Comparison of ENCODE assay signal across 11 cellular contexts in the genomic region with DNA sequence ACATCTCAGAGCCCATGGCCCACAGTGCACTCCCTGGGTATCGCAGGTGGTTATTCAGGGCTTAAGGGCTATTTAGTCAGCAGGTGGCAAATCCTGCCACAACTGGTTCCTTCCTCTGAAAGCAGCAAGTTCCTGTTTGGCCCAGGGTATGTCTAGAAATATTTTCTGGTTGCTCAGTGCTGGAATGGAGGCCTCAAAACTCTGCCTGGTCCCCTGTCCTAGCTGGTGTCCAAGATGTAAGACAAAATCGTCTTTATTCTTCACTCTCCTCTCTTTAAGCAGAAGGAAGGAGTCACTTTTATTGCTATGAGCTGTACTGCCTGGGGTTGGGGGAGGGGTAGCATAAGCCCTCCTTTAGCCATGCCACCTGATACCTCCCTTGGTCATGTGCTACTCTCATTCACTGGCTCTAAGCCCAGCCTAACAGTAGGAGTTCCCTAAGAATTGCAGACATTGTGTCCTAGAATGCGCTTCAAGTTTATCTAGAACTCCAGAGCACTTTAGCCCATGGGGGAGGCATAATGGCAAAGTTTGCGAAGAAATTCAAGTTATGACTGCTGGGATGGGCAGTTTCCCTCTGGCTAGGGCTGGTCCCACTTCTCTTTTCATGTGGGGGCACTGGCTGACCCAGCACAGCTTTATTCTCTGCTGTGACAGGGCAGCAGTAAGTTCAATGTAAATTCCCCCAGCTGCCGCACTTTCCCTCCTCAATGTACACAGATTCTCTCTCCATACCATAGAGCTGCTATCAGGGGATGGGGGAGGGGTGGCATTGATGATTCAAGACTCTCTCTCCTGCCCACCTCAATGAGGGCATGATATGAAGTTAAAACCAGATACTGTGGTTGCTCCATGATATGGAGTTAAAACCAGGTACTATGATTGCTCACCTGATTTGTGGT. TPM values are rescaled to one million over a fixed set of nuclear protein-coding genes. Genes with fewer than 3 reads are reported as not detected.
DNase-seq lines count a peak whose midpoint lies in the region; ATAC-seq, FAIRE-seq and TF ChIP-seq lines count a peak whose summit lies in the region.
"Had no signal": no experiment of that assay in that cellular context is flagged by ENCODE, and none has a peak within 500 bp of the region (broad histone marks: within the 10 kb centered on the region; RNA-seq: fewer than 3 reads in every experiment).

No MANE protein-coding gene starts in this region.

- intact Hi-C loops in kidney (cut with DNase I) (no loop called here), head of caudate nucleus (cut with DNase I) (no loop called here)

- in situ Hi-C loops in KBM-7 (cut with MboI; ENCODE audit: low pct_unique_long_range_greater_than_20kb, low sequenced_read_pairs): no loop called here

- ATAC-seq in HG03108 (IDR thresholded peaks at IDR 0.05; ENCODE audit: unreplicated experiment): no peak

- no peak overlapping the region for H3K4me2 ChIP-seq in hepatocyte

- H3K4me1 ChIP-seq in hepatocyte (ENCODE audit: insufficient read depth) (no peaks in the 10 kb centered on the region), kidney (ENCODE audit: control insufficient read depth in 1 of 2, insufficient read depth in 1 of 2, low read depth in 1 of 2, low read length in 2 of 2) (no peaks in the 10 kb centered on the region)

- WGBS in hepatocyte (ENCODE audit: low lambda C conversion rate, missing lambda C conversion rate): 81% methylated on average over 5 of the region's 5 CpGs

- no peak for FAIRE-seq in kidney (lab: Jason Lieb, UNC)
- FAIRE-seq in RCC 7860 (lab: Jason Lieb, UNC): no peak
- FAIRE-seq: TTC549 had no signal

- DNase-seq in COLO668 (lab: John Stamatoyannopoulos, UW; ENCODE audit: unreplicated experiment) (peak; percentile 82), KBM-7 (peak; percentile 66), RPMI8226 (peak; percentile 46), hepatocyte (ENCODE audit: low spot score) (peak; percentile 55), kidney (no peak), RCC 7860 (ENCODE audit: low spot score) (no peak), head of caudate nucleus (no peak)
- DNase-seq: Caco-2; stimulated activated CD4-positive, alpha-beta T cell treated with anti-CD3 and anti-CD28 coated beads, Interleukin-4, amount 100 ng/mL, for 1 hour had no signal

- H3K9me3 ChIP-seq in hepatocyte (ENCODE audit: low read depth) (no peaks in the 10 kb centered on the region), kidney (ENCODE audit: control insufficient read depth in 1 of 2, low read length in 2 of 2) (peaks cover 0 to 2% of the 10 kb centered on the region in 2 donors)

- H3K4me3 ChIP-seq in hepatocyte: no peak overlapping the region
- H3K4me3 ChIP-seq in kidney (ENCODE audit: low read length in 2 of 2): no peak overlapping the region

- TF ChIP-seq CTCF in hepatocyte (IDR thresholded peaks at IDR 0.05; ENCODE audit: poor library complexity) (no peak), kidney (IDR thresholded peaks at IDR 0.05; ENCODE audit: borderline replicate concordance, extremely low read depth, insufficient read depth) (no peak)

- H4K20me1 ChIP-seq in hepatocyte (ENCODE audit: insufficient read depth, poor library complexity, severe bottlenecking): no peaks in the 10 kb centered on the region

- no peak overlapping the region for H3K9ac ChIP-seq in kidney (ENCODE audit: low read length in 2 of 2)

- H3K36me3 ChIP-seq in hepatocyte (replicated peaks; ENCODE audit: insufficient read depth, low read depth): no peaks in the 10 kb centered on the region
- H3K36me3 ChIP-seq in kidney (ENCODE audit: control insufficient read depth in 1 of 2, insufficient read depth in 2 of 2, low read length in 2 of 2): no peaks in the 10 kb centered on the region

- H3K27ac ChIP-seq in hepatocyte: no peak overlapping the region
- no peak overlapping the region for H3K27ac ChIP-seq in kidney (ENCODE audit: low read depth in 2 of 2, low read length in 2 of 2)

- H3K79me2 ChIP-seq in hepatocyte: no peaks in the 10 kb centered on the region

- no peaks in the 10 kb centered on the region for H3K27me3 ChIP-seq in hepatocyte

- H3K9me2 ChIP-seq in hepatocyte (replicated peaks; ENCODE audit: insufficient read depth): no peaks in the 10 kb centered on the region

- H2AFZ ChIP-seq in hepatocyte: no peak overlapping the region

RNA-seq across cellular contexts. Expression of a gene that starts 27.1 kb away (rescaled TPM):
- total RNA-seq in hepatocyte: 17.6 and 19.3 TPM in 2 replicates
- polyA plus RNA-seq in hepatocyte: 14.6 and 15.7 TPM in 2 replicates
- 20.6 TPM for total RNA-seq in kidney
- 10.3 TPM for polyA plus RNA-seq in kidney (ENCODE audit: insufficient read depth, low read depth, low replicate concordance)

Comparison
In these comparisons a context has a peak if more than half of its experiments do, and no peak if none do; other contexts are left out.
1. DNase-seq: peak in COLO668 (single experiment), KBM-7 (single experiment), RPMI8226 (single experiment) and hepatocyte (single experiment); none in kidney (single experiment), RCC 7860 (single experiment) and head of caudate nucleus (0 of 42).